ENCODE assay signal across 9 cellular contexts in genomic region chr4:21470531-21470930, GRCh38.
DNase-seq lines count a peak whose midpoint lies in the region; ATAC-seq and TF ChIP-seq lines count a peak whose summit lies in the region.
"Had no signal": no experiment of that assay in that cellular context is flagged by ENCODE, and none has a peak within 500 bp of the region (broad histone marks: within the 10 kb centered on the region; RNA-seq: fewer than 3 reads in every experiment).

No MANE protein-coding gene starts in this region.

- no peak overlapping the region for H3K4me2 ChIP-seq in mesenchymal stem cell (ENCODE audit: low read length, poor library complexity, severe bottlenecking)

- H2BK12ac ChIP-seq in mesenchymal stem cell (ENCODE audit: low read length in 2 of 2): no peak overlapping the region

- no peak for TF ChIP-seq CTCF in omental fat pad (IDR thresholded peaks at IDR 0.05)
- no peak for TF ChIP-seq CTCF in body of pancreas (IDR thresholded peaks at IDR 0.05)
- TF ChIP-seq CTCF in upper lobe of left lung (IDR thresholded peaks at IDR 0.05): no peak

- TF ChIP-seq EP300 in upper lobe of left lung (IDR thresholded peaks at IDR 0.05): no peak

- H2AFZ ChIP-seq in mesenchymal stem cell (ENCODE audit: low read depth, low read length): no peak overlapping the region

- H3K18ac ChIP-seq in mesenchymal stem cell (ENCODE audit: low read depth in 1 of 2, low read length in 2 of 2): no peak overlapping the region

- TF ChIP-seq POLR2A in body of pancreas (IDR thresholded peaks at IDR 0.05): no peak
- TF ChIP-seq POLR2A in upper lobe of left lung (IDR thresholded peaks at IDR 0.05): no peak

- H3K4me3 ChIP-seq in mesenchymal stem cell (ENCODE audit: insufficient read depth in 1 of 2, low read depth in 1 of 2, low read length in 2 of 2) (no peak overlapping the region), body of pancreas (no peak overlapping the region), upper lobe of left lung (no peak overlapping the region)
- H3K4me3 ChIP-seq: heart left ventricle had no signal

- H3K27ac ChIP-seq in mesenchymal stem cell (ENCODE audit: low read length, poor library complexity, severe bottlenecking): peak overlapping the region; percentile 18
- H3K27ac ChIP-seq in body of pancreas: no peak overlapping the region
- no peak overlapping the region for H3K27ac ChIP-seq in upper lobe of left lung
- H3K27ac ChIP-seq: heart left ventricle had no signal

- DNase-seq in EH (ENCODE audit: low read depth) (peak; percentile 56), NCI-H2081 treated with DMSO at 0.1 percent for 48 hours (lab: John Stamatoyannopoulos, UW) (peak; percentile 53), amniotic epithelial cell (ENCODE audit: low read depth) (peak; percentile 70), mesenchymal stem cell (peak; percentile 73), omental fat pad (ENCODE audit: low spot score) (no peak), body of pancreas (no peak), upper lobe of left lung (no peak)
- DNase-seq: heart left ventricle had no signal

- WGBS in mesenchymal stem cell: 0% methylated on average over 1 of the region's 1 CpG
- 4 to 6% methylated on average over 1 of the region's 1 CpG for WGBS in body of pancreas, 2 donors
- WGBS in upper lobe of left lung, 2 donors: 28 to 36% methylated on average over 1 of the region's 1 CpG

- H3K4me1 ChIP-seq in mesenchymal stem cell (ENCODE audit: control insufficient read depth, insufficient read depth, low read depth, low read length) (no peaks in the 10 kb centered on the region), body of pancreas (no peaks in the 10 kb centered on the region), upper lobe of left lung (no peaks in the 10 kb centered on the region)
- H3K4me1 ChIP-seq: heart left ventricle had no signal

- no peak overlapping the region for H4K91ac ChIP-seq in mesenchymal stem cell (ENCODE audit: low read length)

- H3K36me3 ChIP-seq in mesenchymal stem cell (ENCODE audit: control insufficient read depth in 1 of 2, insufficient read depth in 2 of 2, low read depth in 1 of 2, low read length in 2 of 2): no peaks in the 10 kb centered on the region
- H3K36me3 ChIP-seq in body of pancreas (replicated peaks in 1 of 2; ENCODE audit: insufficient read depth in 1 of 2, low read depth in 2 of 2): no peaks in the 10 kb centered on the region
- no peaks in the 10 kb centered on the region for H3K36me3 ChIP-seq in upper lobe of left lung
- H3K36me3 ChIP-seq: heart left ventricle had no signal

- intact Hi-C loops in body of pancreas (cut with DNase I): no loop called here

- no peaks in the 10 kb centered on the region for H3K79me1 ChIP-seq in mesenchymal stem cell (replicated peaks; ENCODE audit: low read length, poor library complexity, severe bottlenecking)

- H2BK120ac ChIP-seq in mesenchymal stem cell (ENCODE audit: low read depth, low read length): no peak overlapping the region

- H3K9me3 ChIP-seq in mesenchymal stem cell (ENCODE audit: control insufficient read depth, low read length): no peaks in the 10 kb centered on the region
- H3K9me3 ChIP-seq in body of pancreas: no peaks in the 10 kb centered on the region
- no peaks in the 10 kb centered on the region for H3K9me3 ChIP-seq in upper lobe of left lung

- ATAC-seq in omental fat pad (ENCODE audit: low FRiP score): no peak
- ATAC-seq in HG03095 (IDR thresholded peaks at IDR 0.05; ENCODE audit: unreplicated experiment): no peak
- no peak for ATAC-seq in body of pancreas
- no peak for ATAC-seq in upper lobe of left lung (ENCODE audit: low FRiP score in 2 of 2)
- ATAC-seq: heart left ventricle had no signal

- peaks cover 6 to 24% of the 10 kb centered on the region in 2 experiments for H3K27me3 ChIP-seq in mesenchymal stem cell (ENCODE audit: control insufficient read depth in 1 of 2, insufficient read depth in 1 of 2, low read length in 2 of 2)
- H3K27me3 ChIP-seq in body of pancreas: no peaks in the 10 kb centered on the region
- H3K27me3 ChIP-seq in upper lobe of left lung: no peaks in the 10 kb centered on the region
- H3K27me3 ChIP-seq: heart left ventricle had no signal

- H4K8ac ChIP-seq in mesenchymal stem cell (ENCODE audit: low read length): no peak overlapping the region

- no peak overlapping the region for H3K4ac ChIP-seq in mesenchymal stem cell (ENCODE audit: low read depth in 1 of 2, low read length in 2 of 2)

- no peak overlapping the region for H3K14ac ChIP-seq in mesenchymal stem cell (ENCODE audit: low read length in 2 of 2)

- no peak overlapping the region for H2BK15ac ChIP-seq in mesenchymal stem cell (ENCODE audit: low read depth, poor library complexity, severe bottlenecking)

- no peak overlapping the region for H2BK5ac ChIP-seq in mesenchymal stem cell (ENCODE audit: low read depth, low read length, poor library complexity, severe bottlenecking)

- no peak overlapping the region for H3K23ac ChIP-seq in mesenchymal stem cell (ENCODE audit: low read length in 2 of 2)

- H3K9ac ChIP-seq in mesenchymal stem cell (ENCODE audit: low read length): no peak overlapping the region

- no peak overlapping the region for H2AK5ac ChIP-seq in mesenchymal stem cell (ENCODE audit: low read length, severe bottlenecking)

Comparison
In these comparisons a context has a peak if more than half of its experiments do, and no peak if none do; other contexts are left out.
1. DNase-seq: peak in EH (single experiment), NCI-H2081 treated with DMSO at 0.1 percent for 48 hours (single experiment), amniotic epithelial cell (single experiment) and mesenchymal stem cell (single experiment); none in omental fat pad (single experiment), body of pancreas (0 of 4) and upper lobe of left lung (0 of 2).